1 cellular context compared by ENCODE assay signal in genomic region chrX:23742693-23743622, GRCh38.
TF ChIP-seq lines count a peak whose summit lies in the region.

A gene with protein sequence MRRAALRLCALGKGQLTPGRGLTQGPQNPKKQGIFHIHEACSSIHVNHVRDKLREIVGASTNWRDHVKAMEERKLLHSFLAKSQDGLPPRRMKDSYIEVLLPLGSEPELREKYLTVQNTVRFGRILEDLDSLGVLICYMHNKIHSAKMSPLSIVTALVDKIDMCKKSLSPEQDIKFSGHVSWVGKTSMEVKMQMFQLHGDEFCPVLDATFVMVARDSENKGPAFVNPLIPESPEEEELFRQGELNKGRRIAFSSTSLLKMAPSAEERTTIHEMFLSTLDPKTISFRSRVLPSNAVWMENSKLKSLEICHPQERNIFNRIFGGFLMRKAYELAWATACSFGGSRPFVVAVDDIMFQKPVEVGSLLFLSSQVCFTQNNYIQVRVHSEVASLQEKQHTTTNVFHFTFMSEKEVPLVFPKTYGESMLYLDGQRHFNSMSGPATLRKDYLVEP (minus strand): TSS chrX:23743276. CDS start chrX:23743144, 132 bp downstream.

TF ChIP-seq in HEK293, 187 proteins besides CTCF, POLR2A, EP300 and RAD21 (continued from another document and continues in another):
- TF ChIP-seq ZNF610 (tag by site-specific recombination; IDR thresholded peaks at IDR 0.05; ENCODE audit: borderline replicate concordance): no peak
- TF ChIP-seq ZNF791 (tag by site-specific recombination; IDR thresholded peaks at IDR 0.05): no peak
- TF ChIP-seq ZNF518A (tag by site-specific recombination; conservative IDR thresholded peaks at IDR 0.05; ENCODE audit: low read depth): no peak
- TF ChIP-seq SP2 (tag by site-specific recombination; IDR thresholded peaks at IDR 0.05): peak; percentile 91
- peak; percentile 47; the same call in 1 of the 2 replicates for TF ChIP-seq ZNF391 (tag by site-specific recombination; IDR thresholded peaks at IDR 0.05; ENCODE audit: borderline replicate concordance, low read depth)
- peak; percentile 81 for TF ChIP-seq ZBTB48 (tag by site-specific recombination; IDR thresholded peaks at IDR 0.05)
- TF ChIP-seq ZNF341 (tag by site-specific recombination; IDR thresholded peaks at IDR 0.05; ENCODE audit: low read depth): peak; percentile 25; the same call in 1 of the 2 replicates
- no peak for TF ChIP-seq ZNF354C (tag by site-specific recombination; IDR thresholded peaks at IDR 0.05; ENCODE audit: borderline replicate concordance, low read depth)
- peak; percentile 64; the same call in 1 of the 2 replicates for TF ChIP-seq KLF10 (tag by site-specific recombination; IDR thresholded peaks at IDR 0.05)
- TF ChIP-seq ZNF560 (tag by site-specific recombination; IDR thresholded peaks at IDR 0.05; ENCODE audit: borderline replicate concordance): no peak
- TF ChIP-seq ZSCAN30 (tag by site-specific recombination; IDR thresholded peaks at IDR 0.05): no peak
- no peak for TF ChIP-seq ZFP41 (tag by site-specific recombination; IDR thresholded peaks at IDR 0.05; ENCODE audit: borderline replicate concordance)
- peak; percentile 97 for TF ChIP-seq ZBTB8A (tag by site-specific recombination; IDR thresholded peaks at IDR 0.05)
- peak; percentile 67 for TF ChIP-seq ZNF600 (tag by site-specific recombination; IDR thresholded peaks at IDR 0.05)
- TF ChIP-seq ZNF404 (tag by site-specific recombination; IDR thresholded peaks at IDR 0.05): no peak
- TF ChIP-seq ZNF501 (tag by site-specific recombination; IDR thresholded peaks at IDR 0.05): 0 out of 2 replicates have a peak, but pooled peaks have one; percentile 44
- TF ChIP-seq, protein P1, sequence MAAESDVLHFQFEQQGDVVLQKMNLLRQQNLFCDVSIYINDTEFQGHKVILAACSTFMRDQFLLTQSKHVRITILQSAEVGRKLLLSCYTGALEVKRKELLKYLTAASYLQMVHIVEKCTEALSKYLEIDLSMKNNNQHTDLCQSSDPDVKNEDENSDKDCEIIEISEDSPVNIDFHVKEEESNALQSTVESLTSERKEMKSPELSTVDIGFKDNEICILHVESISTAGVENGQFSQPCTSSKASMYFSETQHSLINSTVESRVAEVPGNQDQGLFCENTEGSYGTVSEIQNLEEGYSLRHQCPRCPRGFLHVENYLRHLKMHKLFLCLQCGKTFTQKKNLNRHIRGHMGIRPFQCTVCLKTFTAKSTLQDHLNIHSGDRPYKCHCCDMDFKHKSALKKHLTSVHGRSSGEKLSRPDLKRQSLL (tag by site-specific recombination; IDR thresholded peaks at IDR 0.05): no peak
- TF ChIP-seq BCL11B (tag by site-specific recombination; IDR thresholded peaks at IDR 0.05; ENCODE audit: low read depth): peak; percentile 56; the same call in 1 of the 2 replicates
- TF ChIP-seq EGR2 (tag by site-specific recombination; IDR thresholded peaks at IDR 0.05; ENCODE audit: low read depth): peak; percentile 79
- peak; percentile 97 for TF ChIP-seq ZNF629 (tag by site-specific recombination; IDR thresholded peaks at IDR 0.05)
- peak; percentile 70 for TF ChIP-seq KLF1 (tag by site-specific recombination; IDR thresholded peaks at IDR 0.05)
- peak; percentile 83; the same call in 1 of the 2 replicates for TF ChIP-seq ZBTB20 (tag by site-specific recombination; IDR thresholded peaks at IDR 0.05)
- TF ChIP-seq MZF1 (tag by site-specific recombination; IDR thresholded peaks at IDR 0.05; ENCODE audit: borderline replicate concordance): peak; percentile 99
- 0 out of 2 replicates have a peak, but pooled peaks have one; percentile 2 for TF ChIP-seq WT1 (tag by site-specific recombination; IDR thresholded peaks at IDR 0.05)
- TF ChIP-seq ZBTB7A (tag by site-specific recombination; IDR thresholded peaks at IDR 0.05; ENCODE audit: low read depth): no peak
- TF ChIP-seq ZNF394 (tag by site-specific recombination; IDR thresholded peaks at IDR 0.05; ENCODE audit: borderline replicate concordance): no peak
- TF ChIP-seq ZNF248 (tag by site-specific recombination; IDR thresholded peaks at IDR 0.05): no peak
- peak; percentile 66 for TF ChIP-seq ZNF660 (tag by site-specific recombination; IDR thresholded peaks at IDR 0.05)
- no peak for TF ChIP-seq ZNF2 (tag by site-specific recombination; IDR thresholded peaks at IDR 0.05)
- no peak for TF ChIP-seq YY1 (tag by site-specific recombination; IDR thresholded peaks at IDR 0.05)
- TF ChIP-seq ZNF274 (IDR thresholded peaks at IDR 0.05; ENCODE audit: low read length): no peak
- TF ChIP-seq ZNF274 (tag by site-specific recombination; IDR thresholded peaks at IDR 0.05; ENCODE audit: borderline replicate concordance): no peak
- peak; percentile 90 for TF ChIP-seq SP3 (tag by site-specific recombination; IDR thresholded peaks at IDR 0.05)
- peak; percentile 47; the same call in 1 of the 2 replicates for TF ChIP-seq KLF8 (tag by site-specific recombination; IDR thresholded peaks at IDR 0.05)
- peak; percentile 36 for TF ChIP-seq IKZF3 (tag by site-specific recombination; IDR thresholded peaks at IDR 0.05)
- TF ChIP-seq ZBTB17 (tag by site-specific recombination; IDR thresholded peaks at IDR 0.05): peak; percentile 95
- TF ChIP-seq GFI1B (tag by site-specific recombination; IDR thresholded peaks at IDR 0.05): no peak
- TF ChIP-seq, protein P2, sequence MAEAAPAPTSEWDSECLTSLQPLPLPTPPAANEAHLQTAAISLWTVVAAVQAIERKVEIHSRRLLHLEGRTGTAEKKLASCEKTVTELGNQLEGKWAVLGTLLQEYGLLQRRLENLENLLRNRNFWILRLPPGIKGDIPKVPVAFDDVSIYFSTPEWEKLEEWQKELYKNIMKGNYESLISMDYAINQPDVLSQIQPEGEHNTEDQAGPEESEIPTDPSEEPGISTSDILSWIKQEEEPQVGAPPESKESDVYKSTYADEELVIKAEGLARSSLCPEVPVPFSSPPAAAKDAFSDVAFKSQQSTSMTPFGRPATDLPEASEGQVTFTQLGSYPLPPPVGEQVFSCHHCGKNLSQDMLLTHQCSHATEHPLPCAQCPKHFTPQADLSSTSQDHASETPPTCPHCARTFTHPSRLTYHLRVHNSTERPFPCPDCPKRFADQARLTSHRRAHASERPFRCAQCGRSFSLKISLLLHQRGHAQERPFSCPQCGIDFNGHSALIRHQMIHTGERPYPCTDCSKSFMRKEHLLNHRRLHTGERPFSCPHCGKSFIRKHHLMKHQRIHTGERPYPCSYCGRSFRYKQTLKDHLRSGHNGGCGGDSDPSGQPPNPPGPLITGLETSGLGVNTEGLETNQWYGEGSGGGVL (tag by site-specific recombination; IDR thresholded peaks at IDR 0.05): no peak
- TF ChIP-seq, protein P3, sequence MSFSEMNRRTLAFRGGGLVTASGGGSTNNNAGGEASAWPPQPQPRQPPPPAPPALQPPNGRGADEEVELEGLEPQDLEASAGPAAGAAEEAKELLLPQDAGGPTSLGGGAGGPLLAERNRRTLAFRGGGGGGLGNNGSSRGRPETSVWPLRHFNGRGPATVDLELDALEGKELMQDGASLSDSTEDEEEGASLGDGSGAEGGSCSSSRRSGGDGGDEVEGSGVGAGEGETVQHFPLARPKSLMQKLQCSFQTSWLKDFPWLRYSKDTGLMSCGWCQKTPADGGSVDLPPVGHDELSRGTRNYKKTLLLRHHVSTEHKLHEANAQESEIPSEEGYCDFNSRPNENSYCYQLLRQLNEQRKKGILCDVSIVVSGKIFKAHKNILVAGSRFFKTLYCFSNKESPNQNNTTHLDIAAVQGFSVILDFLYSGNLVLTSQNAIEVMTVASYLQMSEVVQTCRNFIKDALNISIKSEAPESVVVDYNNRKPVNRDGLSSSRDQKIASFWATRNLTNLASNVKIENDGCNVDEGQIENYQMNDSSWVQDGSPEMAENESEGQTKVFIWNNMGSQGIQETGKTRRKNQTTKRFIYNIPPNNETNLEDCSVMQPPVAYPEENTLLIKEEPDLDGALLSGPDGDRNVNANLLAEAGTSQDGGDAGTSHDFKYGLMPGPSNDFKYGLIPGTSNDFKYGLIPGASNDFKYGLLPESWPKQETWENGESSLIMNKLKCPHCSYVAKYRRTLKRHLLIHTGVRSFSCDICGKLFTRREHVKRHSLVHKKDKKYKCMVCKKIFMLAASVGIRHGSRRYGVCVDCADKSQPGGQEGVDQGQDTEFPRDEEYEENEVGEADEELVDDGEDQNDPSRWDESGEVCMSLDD (tag by site-specific recombination; IDR thresholded peaks at IDR 0.05): peak; percentile 32; the same call in 1 of the 2 replicates
- TF ChIP-seq ZNF670 (tag by site-specific recombination; IDR thresholded peaks at IDR 0.05; ENCODE audit: low read depth): no peak
- TF ChIP-seq ZFHX2 (tag by site-specific recombination; conservative IDR thresholded peaks at IDR 0.05): peak; percentile 80
- TF ChIP-seq ZNF561 (tag by site-specific recombination; IDR thresholded peaks at IDR 0.05; ENCODE audit: borderline replicate concordance): no peak; the same call in 1 of the 2 replicates
- TF ChIP-seq ZNF214 (tag by site-specific recombination; IDR thresholded peaks at IDR 0.05; ENCODE audit: borderline replicate concordance): no peak
- TF ChIP-seq ZNF37A (tag by site-specific recombination; IDR thresholded peaks at IDR 0.05): no peak
- no peak for TF ChIP-seq ZNF324 (tag by site-specific recombination; IDR thresholded peaks at IDR 0.05)
- TF ChIP-seq ZBTB21 (tag by site-specific recombination; IDR thresholded peaks at IDR 0.05): peak; percentile 95
- TF ChIP-seq, protein P4, sequence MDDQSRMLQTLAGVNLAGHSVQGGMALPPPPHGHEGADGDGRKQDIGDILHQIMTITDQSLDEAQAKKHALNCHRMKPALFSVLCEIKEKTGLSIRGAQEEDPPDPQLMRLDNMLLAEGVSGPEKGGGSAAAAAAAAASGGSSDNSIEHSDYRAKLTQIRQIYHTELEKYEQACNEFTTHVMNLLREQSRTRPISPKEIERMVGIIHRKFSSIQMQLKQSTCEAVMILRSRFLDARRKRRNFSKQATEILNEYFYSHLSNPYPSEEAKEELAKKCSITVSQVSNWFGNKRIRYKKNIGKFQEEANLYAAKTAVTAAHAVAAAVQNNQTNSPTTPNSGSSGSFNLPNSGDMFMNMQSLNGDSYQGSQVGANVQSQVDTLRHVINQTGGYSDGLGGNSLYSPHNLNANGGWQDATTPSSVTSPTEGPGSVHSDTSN (CRISPR knock-in tag; IDR thresholded peaks at IDR 0.05): peak; percentile 72; the same call in 1 of the 2 replicates
- TF ChIP-seq SCRT1 (tag by site-specific recombination; IDR thresholded peaks at IDR 0.05; ENCODE audit: borderline replicate concordance): no peak
- TF ChIP-seq ZNF677 (tag by site-specific recombination; IDR thresholded peaks at IDR 0.05): no peak
- TF ChIP-seq ZNF768 (tag by site-specific recombination; IDR thresholded peaks at IDR 0.05): no peak
- TF ChIP-seq ZNF626 (tag by site-specific recombination; IDR thresholded peaks at IDR 0.05): no peak
- TF ChIP-seq ZNF624 (tag by site-specific recombination; IDR thresholded peaks at IDR 0.05): no peak
- TF ChIP-seq BCL6B (tag by site-specific recombination; IDR thresholded peaks at IDR 0.05): no peak
- TF ChIP-seq ZNF664 (tag by site-specific recombination; IDR thresholded peaks at IDR 0.05): no peak
- TF ChIP-seq ZNF777 (tag by site-specific recombination; IDR thresholded peaks at IDR 0.05; ENCODE audit: borderline replicate concordance): no peak
- no peak for TF ChIP-seq ZNF555 (tag by site-specific recombination; conservative IDR thresholded peaks at IDR 0.05)
- TF ChIP-seq ZEB2 (tag by site-specific recombination; IDR thresholded peaks at IDR 0.05): peak; percentile 71
- TF ChIP-seq ZSCAN23 (tag by site-specific recombination; IDR thresholded peaks at IDR 0.05): no peak
- TF ChIP-seq ZNF146 (tag by site-specific recombination; IDR thresholded peaks at IDR 0.05): no peak
